Comparison of ENCODE assay signal across 2 cellular contexts in genomic region chr20:5149892-5150225, GRCh38.
TF ChIP-seq lines count a peak whose summit lies in the region.

No MANE protein-coding gene starts in this region.

TF ChIP-seq in HCT116, 20 proteins besides CTCF, POLR2A, EP300 and RAD21:
- TF ChIP-seq JUND (IDR thresholded peaks at IDR 0.05) = no peak
- no peak for TF ChIP-seq CEBPB (IDR thresholded peaks at IDR 0.05; ENCODE audit: low read depth)
- TF ChIP-seq ZBTB33 (IDR thresholded peaks at IDR 0.05; ENCODE audit: extremely low read depth, insufficient replicate concordance, low read length) = no peak
- no peak for TF ChIP-seq ELF1 (IDR thresholded peaks at IDR 0.05; ENCODE audit: borderline replicate concordance, low read depth)
- no peak for TF ChIP-seq SIN3A (IDR thresholded peaks at IDR 0.05; ENCODE audit: low read depth)
- no peak for TF ChIP-seq EZH2 (IDR thresholded peaks at IDR 0.05)
- no peak for TF ChIP-seq SRF (IDR thresholded peaks at IDR 0.05; ENCODE audit: low read depth)
- no peak for TF ChIP-seq SP1 (IDR thresholded peaks at IDR 0.05; ENCODE audit: low read depth)
- no peak for TF ChIP-seq REST (IDR thresholded peaks at IDR 0.05; ENCODE audit: low read depth)
- TF ChIP-seq FOSL1 (IDR thresholded peaks at IDR 0.05; ENCODE audit: low read depth) = no peak
- no peak for TF ChIP-seq EGR1 (IDR thresholded peaks at IDR 0.05; ENCODE audit: low read depth)
- no peak for TF ChIP-seq TCF7L2 (IDR thresholded peaks at IDR 0.05; ENCODE audit: borderline replicate concordance, extremely low read depth, insufficient read depth, insufficient read length)
- no peak for TF ChIP-seq MAX (IDR thresholded peaks at IDR 0.05)

TF ChIP-seq in K562, 482 proteins besides CTCF, POLR2A, EP300 and RAD21:
- no peak for TF ChIP-seq CHD4 (IDR thresholded peaks at IDR 0.05; ENCODE audit: insufficient read depth, insufficient replicate concordance, low read depth, low read length, poor library complexity, severe bottlenecking)
- TF ChIP-seq ZBTB5 (IDR thresholded peaks at IDR 0.05) = no peak
- no peak for TF ChIP-seq SOX6 (IDR thresholded peaks at IDR 0.05)
- no peak for TF ChIP-seq PRPF4 (IDR thresholded peaks at IDR 0.05; ENCODE audit: insufficient read depth, low read depth, low read length, poor library complexity, severe bottlenecking)
- no peak for TF ChIP-seq NKRF (IDR thresholded peaks at IDR 0.05; ENCODE audit: borderline replicate concordance)
- TF ChIP-seq ZNF561 (CRISPR knock-in tag; conservative IDR thresholded peaks at IDR 0.05) = no peak
- no peak for TF ChIP-seq CEBPB (tag; IDR thresholded peaks at IDR 0.05)
- no peak for TF ChIP-seq KAT2B (IDR thresholded peaks at IDR 0.05; ENCODE audit: low read depth, low read length)
- TF ChIP-seq CBFB (CRISPR knock-in tag; IDR thresholded peaks at IDR 0.05) = no peak
- no peak for TF ChIP-seq GTF3C2 (IDR thresholded peaks at IDR 0.05; ENCODE audit: borderline replicate concordance, extremely low read depth, insufficient read length)
- TF ChIP-seq HNRNPL (IDR thresholded peaks at IDR 0.05; ENCODE audit: low read depth, low read length) = no peak
- TF ChIP-seq L3MBTL2 (IDR thresholded peaks at IDR 0.05) = no peak
- no peak for TF ChIP-seq ZNF282 (CRISPR knock-in tag; IDR thresholded peaks at IDR 0.05)
- no peak for TF ChIP-seq ZHX1 (conservative IDR thresholded peaks at IDR 0.05; ENCODE audit: low read length)
- no peak for TF ChIP-seq ZNF696 (CRISPR knock-in tag; conservative IDR thresholded peaks at IDR 0.05)
- TF ChIP-seq RBM17 (IDR thresholded peaks at IDR 0.05; ENCODE audit: borderline replicate concordance, low read depth, low read length) = no peak
- TF ChIP-seq MEIS2 (IDR thresholded peaks at IDR 0.05; ENCODE audit: partially characterized antibody) = no peak
- no peak for TF ChIP-seq ZNF12 (CRISPR knock-in tag; IDR thresholded peaks at IDR 0.05)
